8 cellular contexts compared by ENCODE assay signal in genomic region chr18:48663931-48664847, GRCh38.
DNase-seq lines count a peak whose midpoint lies in the region; TF ChIP-seq lines count a peak whose summit lies in the region.

No MANE protein-coding gene starts in this region.

- no peaks in the 10 kb centered on the region for H3K36me3 Mint-ChIP-seq in activated CD4-positive, alpha-beta T cell treated with anti-CD3 and anti-CD28 coated beads, Interleukin-2, amount 10 ng/mL, durations not matched to agents 24 days and 14 days (ENCODE audit: low read depth)

- no peaks in the 10 kb centered on the region for H3K9me3 ChIP-seq in MG63

- no peaks in the 10 kb centered on the region for H3K9me3 Mint-ChIP-seq in activated CD4-positive, alpha-beta T cell treated with anti-CD3 and anti-CD28 coated beads, Interleukin-2, amount 10 ng/mL, durations not matched to agents 24 days and 14 days

- H3K27me3 ChIP-seq in dorsolateral prefrontal cortex (no peaks in the 10 kb centered on the region), MG63 (no peaks in the 10 kb centered on the region)

- H3K36me3 ChIP-seq in MG63: peaks cover 13% of the 10 kb centered on the region

- peaks cover 4% of the 10 kb centered on the region for H3K27me3 Mint-ChIP-seq in activated CD4-positive, alpha-beta T cell treated with anti-CD3 and anti-CD28 coated beads, Interleukin-2, amount 10 ng/mL, durations not matched to agents 24 days and 14 days

- intact Hi-C loops in activated CD4-positive, alpha-beta T cell treated with anti-CD3 and anti-CD28 coated beads, Interleukin-2, amount 10 ng/mL, durations not matched to agents 24 days and 14 days (cut with micrococcal nuclease): loop anchor here (1.0 kb wide), 1 partner anchor 188 kb away; no protein-coding TSS in a partner anchor
- intact Hi-C loops in dorsolateral prefrontal cortex (cut with DNase I): loop anchor here (1.0 to 10.0 kb wide), 5 partner anchors 47 to 629 kb away; no protein-coding TSS in a partner anchor

- DNase-seq in GM10266 (ENCODE audit: extremely low spot score) (peak; percentile 56), NAMALWA (ENCODE audit: low spot score) (peak; percentile 73), dorsolateral prefrontal cortex (peak in 9 of 10 donors; percentile 71 to 88 (median 78)), lung microvascular endothelial cell (ENCODE audit: low read depth in 2 of 2) (peak; percentile 64 to 76), MG63 (no peak)
- peak; percentile 87 for DNase-seq in activated CD4-positive, alpha-beta T cell treated with anti-CD3 and anti-CD28 coated beads, Interleukin-2, amount 10 ng/mL, durations not matched to agents 24 days and 14 days
- peak; percentile 24 for DNase-seq in stimulated activated CD8-positive, alpha-beta memory T cell treated with anti-CD3 and anti-CD28 coated beads, Interleukin-15, amount 100 ng/mL, for 24 hours (ENCODE audit: low read depth)
- no peak for DNase-seq in NK-92 treated with Interleukin-12 subunit alpha and Interleukin-12 subunit beta, amount 100 ng/mL, for 24 hours (lab: John Stamatoyannopoulos, UW)

- H3K4me3 Mint-ChIP-seq in activated CD4-positive, alpha-beta T cell treated with anti-CD3 and anti-CD28 coated beads, Interleukin-2, amount 10 ng/mL, durations not matched to agents 24 days and 14 days: no peak overlapping the region

- peak overlapping the region in 23 of 59 donors; percentile 4 to 74 (median 45) for H3K27ac ChIP-seq in dorsolateral prefrontal cortex

- TF ChIP-seq CTCF in GM10266 (IDR thresholded peaks at IDR 0.05; ENCODE audit: control insufficient read depth, insufficient read depth, low read depth, missing control alignments): peak; percentile 85
- peak; percentile 57 to 95 (median 87) for TF ChIP-seq CTCF in dorsolateral prefrontal cortex (IDR thresholded peaks at IDR 0.05 in 54 of 56, conservative IDR thresholded peaks at IDR 0.05 in 2 of 56; ENCODE audit: low read depth in 1 of 56, partially characterized antibody in 56 of 56)

- H3K4me3 ChIP-seq in dorsolateral prefrontal cortex (peak overlapping the region in 20 of 59 donors; percentile 2 to 41 (median 14)), MG63 (no peak overlapping the region)

- no peak overlapping the region for H3K27ac Mint-ChIP-seq in activated CD4-positive, alpha-beta T cell treated with anti-CD3 and anti-CD28 coated beads, Interleukin-2, amount 10 ng/mL, durations not matched to agents 24 days and 14 days

- H3K4me1 Mint-ChIP-seq in activated CD4-positive, alpha-beta T cell treated with anti-CD3 and anti-CD28 coated beads, Interleukin-2, amount 10 ng/mL, durations not matched to agents 24 days and 14 days: no peaks in the 10 kb centered on the region

Comparison
In these comparisons a context has a peak if more than half of its experiments do, and no peak if none do; other contexts are left out.
1. DNase-seq: peak in GM10266 (single experiment), NAMALWA (single experiment), activated CD4-positive, alpha-beta T cell treated with anti-CD3 and anti-CD28 coated beads, Interleukin-2, amount 10 ng/mL, durations not matched to agents 24 days and 14 days (single experiment), dorsolateral prefrontal cortex (9 of 10), lung microvascular endothelial cell (2 of 2) and stimulated activated CD8-positive, alpha-beta memory T cell treated with anti-CD3 and anti-CD28 coated beads, Interleukin-15, amount 100 ng/mL, for 24 hours (single experiment); none in MG63 (single experiment) and NK-92 treated with Interleukin-12 subunit alpha and Interleukin-12 subunit beta, amount 100 ng/mL, for 24 hours (single experiment).